Comparison of ENCODE assay signal across 28 cellular contexts in genomic region chr5:51181495-51181894, GRCh38.
"Had no signal": no experiment of that assay in that cellular context is flagged by ENCODE, and none has a peak within 500 bp of the region (broad histone marks: within the 10 kb centered on the region; RNA-seq: fewer than 3 reads in every experiment).

No MANE protein-coding gene starts in this region.

- H3K27ac Mint-ChIP-seq: activated naive CD4-positive, alpha-beta T cell treated with anti-CD3 and anti-CD28 coated beads, Interleukin-2, amount 50 U/mL, for 72 hours; activated T-cell treated with anti-CD3 and anti-CD28 coated beads, Interleukin-2, amount 50 U/mL, for 72 hours; dendritic cell treated with granulocyte-macrophage colony-stimulating factor and Interleukin-4, amounts not matched to agents 40 ng/mL and 50 ng/mL, for 4 days; nephron had no signal

- H3K27me3 ChIP-seq: esophagus muscularis mucosa, foreskin keratinocyte, heart left ventricle, left lung had no signal

- DNase-seq: activated CD4-positive, alpha-beta T cell treated with anti-CD3 and anti-CD28 coated beads for 4 hours; activated CD4-positive, alpha-beta T cell treated with anti-CD3 and anti-CD28 coated beads, Interleukin-2, amount 50 U/mL, for 4 hours; activated naive CD4-positive, alpha-beta T cell; activated T-cell treated with anti-CD3 and anti-CD28 coated beads for 4 hours; activated T-cell treated with anti-CD3 and anti-CD28 coated beads, Interleukin-2, amount 50 U/mL, for 72 hours; anterior cingulate cortex; effector CD4-positive, alpha-beta T cell; foreskin keratinocyte; heart left ventricle; kidney glomerular epithelial cell; left lung; lower lobe of right lung; retina; stimulated activated CD4-positive, alpha-beta T cell treated with anti-CD3 and anti-CD28 coated beads, Interleukin-12 subunit alpha, Interleukin-12 subunit beta, amount 100 ng/mL, for 4 hours; stimulated activated CD4-positive, alpha-beta T cell treated with anti-CD3 and anti-CD28 coated beads, Interleukin-4, amount 100 ng/mL, for 1 hour; stimulated activated naive CD8-positive, alpha-beta T cell treated with anti-CD3 and anti-CD28 coated beads, Interleukin-15, Interleukin-2, amounts not matched to agents 100 U/mL and 50 U/mL, for 24 hours; trophoblast cell had no signal

- H3K4me1 Mint-ChIP-seq: central memory CD8-positive, alpha-beta T cell; nephron had no signal

- ATAC-seq: activated naive CD4-positive, alpha-beta T cell treated with anti-CD3 and anti-CD28 coated beads, Interleukin-2, amount 50 U/mL, for 72 hours; activated T-cell treated with anti-CD3 and anti-CD28 coated beads, Interleukin-2, amount 50 U/mL, for 72 hours; foreskin keratinocyte; heart left ventricle; left lung; lower lobe of right lung; sciatic nerve; stimulated activated naive CD8-positive, alpha-beta T cell treated with anti-CD3 and anti-CD28 coated beads, Interleukin-15, Interleukin-2, amounts not matched to agents 100 U/mL and 50 U/mL, for 24 hours had no signal

- H3K4me1 ChIP-seq: esophagus muscularis mucosa, foreskin keratinocyte, heart left ventricle, left lung, lower lobe of right lung, prostate gland had no signal

- H3K36me3 Mint-ChIP-seq: activated naive CD4-positive, alpha-beta T cell treated with anti-CD3 and anti-CD28 coated beads, Interleukin-2, amount 50 U/mL, for 72 hours had no signal

- H3K9me3 Mint-ChIP-seq: activated naive CD4-positive, alpha-beta T cell treated with anti-CD3 and anti-CD28 coated beads, Interleukin-2, amount 50 U/mL, for 72 hours; nephron had no signal

- H3K9me3 ChIP-seq: esophagus muscularis mucosa, heart left ventricle, left lung, lower lobe of right lung, prostate gland, thoracic aorta had no signal

- H3K4me3 Mint-ChIP-seq: activated T-cell treated with anti-CD3 and anti-CD28 coated beads, Interleukin-2, amount 50 U/mL, for 72 hours; central memory CD8-positive, alpha-beta T cell; dendritic cell treated with granulocyte-macrophage colony-stimulating factor and Interleukin-4, amounts not matched to agents 40 ng/mL and 50 ng/mL, for 4 days; nephron had no signal

- H3K4me3 ChIP-seq: esophagus muscularis mucosa, heart left ventricle, left lung, lower lobe of right lung, prostate gland, skin epidermis, thoracic aorta had no signal

- H3K27ac ChIP-seq: esophagus muscularis mucosa, foreskin keratinocyte, heart left ventricle, left lung, lower lobe of right lung, skin epidermis, thoracic aorta had no signal

- H3K36me3 ChIP-seq: esophagus muscularis mucosa, heart left ventricle, left lung, lower lobe of right lung, prostate gland, thoracic aorta had no signal

- H3K27me3 Mint-ChIP-seq: central memory CD8-positive, alpha-beta T cell; dendritic cell treated with granulocyte-macrophage colony-stimulating factor and Interleukin-4, amounts not matched to agents 40 ng/mL and 50 ng/mL, for 4 days had no signal

- FAIRE-seq: bronchial epithelial cell, urothelium cell line had no signal
